ENCODE assay signal across 2 cellular contexts in genomic region chr10:103736763-103737162, GRCh38.
A peak's percentile ranks its signal among the peaks of the same experiment; 100 is the strongest.
TF ChIP-seq lines count a peak whose summit lies in the region.

No MANE protein-coding gene starts in this region.

TF ChIP-seq in HepG2, 621 proteins besides CTCF, POLR2A, EP300 and RAD21 (continued from another document):
- TF ChIP-seq FOXO4 (CRISPR knock-in tag; conservative IDR thresholded peaks at IDR 0.05) (0 out of 2 replicates have a peak, but pooled peaks have one; percentile 32), RFXAP (CRISPR knock-in tag; IDR thresholded peaks at IDR 0.05; ENCODE audit: borderline replicate concordance) (peak; percentile 90), POLR2G (IDR thresholded peaks at IDR 0.05; ENCODE audit: low read depth, low read length) (no peak), RFX5 (IDR thresholded peaks at IDR 0.05; ENCODE audit: low read depth, low read length) (peak; percentile 86), RBM22 (optimal IDR thresholded peaks at IDR 0.05; ENCODE audit: low read length) (peak; percentile 58), NFYB (CRISPR knock-in tag; IDR thresholded peaks at IDR 0.05) (peak; percentile 65), IRF1 (CRISPR knock-in tag; IDR thresholded peaks at IDR 0.05; ENCODE audit: low read depth) (no peak), RFX1 (IDR thresholded peaks at IDR 0.05) (peak; percentile 31; the same call in 1 of the 2 replicates)

TF ChIP-seq in H1, 55 proteins besides CTCF, POLR2A, EP300 and RAD21 (continued from another document):
- no peak for TF ChIP-seq NRF1 (IDR thresholded peaks at IDR 0.05; ENCODE audit: low read depth, low read length)
- TF ChIP-seq SP2 (IDR thresholded peaks at IDR 0.05; ENCODE audit: low read length), result peak; percentile 42
- TF ChIP-seq JUN (IDR thresholded peaks at IDR 0.05; ENCODE audit: low read depth, low read length), result no peak
- no peak for TF ChIP-seq CREB1 (IDR thresholded peaks at IDR 0.05)
- no peak for TF ChIP-seq ASH2L (IDR thresholded peaks at IDR 0.05; ENCODE audit: low read length)
